ENCODE assay signal across 8 cellular contexts in the genomic region with DNA sequence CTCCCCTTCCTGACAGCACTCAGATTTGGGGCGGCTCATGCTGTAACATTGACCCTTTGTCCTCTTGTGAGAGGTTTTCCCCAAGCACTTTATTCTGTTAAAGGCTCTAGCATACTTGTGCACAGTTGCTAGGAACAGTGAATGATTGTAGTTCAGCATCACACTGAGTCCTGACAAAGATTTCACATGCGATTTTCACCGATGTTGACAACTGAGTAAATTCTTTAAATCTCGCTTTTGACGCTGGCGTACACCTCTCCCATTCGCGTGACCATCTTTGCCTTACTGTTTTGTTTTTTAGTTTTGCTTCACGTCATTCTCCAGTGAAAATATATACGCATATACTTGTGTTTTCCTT. TPM values are rescaled to one million over a fixed set of nuclear protein-coding genes. Genes with fewer than 3 reads are reported as not detected.
DNase-seq lines count a peak whose midpoint lies in the region; ATAC-seq and TF ChIP-seq lines count a peak whose summit lies in the region.

No MANE protein-coding gene starts in this region.

- no peaks in the 10 kb centered on the region for H3K9me3 Mint-ChIP-seq in nephron progenitor cell

- peak overlapping the region; percentile 58 for H2BK5ac ChIP-seq in mesendoderm (ENCODE audit: low read length)

- H2BK120ac ChIP-seq in mesendoderm (ENCODE audit: low read depth, low read length), result no peak overlapping the region

- H2BK15ac ChIP-seq in mesendoderm (replicated peaks; ENCODE audit: low read depth), result no peak overlapping the region

- peak overlapping the region; percentile 92 for H3K9ac ChIP-seq in mesendoderm (ENCODE audit: low read length)

- H3K4me1 ChIP-seq in mesendoderm (ENCODE audit: control insufficient read depth, low read depth, low read length), result no peaks in the 10 kb centered on the region

- H3K79me2 ChIP-seq in mesendoderm (ENCODE audit: control insufficient read depth, insufficient read depth, low read length), result peaks cover 22% of the 10 kb centered on the region

- H4K8ac ChIP-seq in mesendoderm (ENCODE audit: low read depth, low read length), result no peak overlapping the region

- no peak for DNase-seq in AG10803 (ENCODE audit: low read depth)
- no peak for DNase-seq in caudate nucleus (lab: John Stamatoyannopoulos, UW)
- DNase-seq in mesendoderm, result no peak
- DNase-seq in nephron progenitor cell, result no peak
- no peak for DNase-seq in stimulated activated CD4-positive, alpha-beta T cell treated with anti-CD3 and anti-CD28 coated beads, Interleukin-1b, Interleukin-23, amount 100 ng/mL, for 48 hours
- no peak for DNase-seq in NCI-H2029 treated with DMSO at 0.1 percent for 48 hours (lab: John Stamatoyannopoulos, UW)

- H3K27ac Mint-ChIP-seq in nephron progenitor cell, result no peak overlapping the region

- peaks cover 8% of the 10 kb centered on the region for H3K36me3 Mint-ChIP-seq in nephron progenitor cell (ENCODE audit: low read depth)

- ATAC-seq in HG03139 (IDR thresholded peaks at IDR 0.05; ENCODE audit: unreplicated experiment) (peak; percentile 4), HG02759 (IDR thresholded peaks at IDR 0.05; ENCODE audit: unreplicated experiment) (no peak)

- H3K27me3 ChIP-seq in mesendoderm (ENCODE audit: insufficient read depth, low read length, poor library complexity), result no peaks in the 10 kb centered on the region

- peak overlapping the region; percentile 95 for H3K23ac ChIP-seq in mesendoderm (ENCODE audit: low read length)

- no peak overlapping the region for H3K18ac ChIP-seq in mesendoderm (ENCODE audit: low read length)

- WGBS in mesendoderm (ENCODE audit: extremely low coverage, insufficient coverage, low lambda C conversion rate), result no CpG with 5 or more reads among the region's 10 CpGs

- H4K5ac ChIP-seq in mesendoderm (ENCODE audit: low read length), result no peak overlapping the region

- H3K4me3 ChIP-seq in AG10803 (ENCODE audit: low read length) (peak overlapping the region; percentile 87), mesendoderm (ENCODE audit: low read length) (peak overlapping the region; percentile 89)

- TF ChIP-seq CTCF in AG10803 (conservative IDR thresholded peaks at IDR 0.05; ENCODE audit: low read length) (no peak), nephron progenitor cell (IDR thresholded peaks at IDR 0.05) (no peak)

- H3K27ac ChIP-seq in caudate nucleus (ENCODE audit: low read depth, low read length) (peak overlapping the region; percentile 98), mesendoderm (ENCODE audit: low read depth, low read length) (peak overlapping the region; percentile 89)

- H3K4me1 Mint-ChIP-seq in nephron progenitor cell, result no peaks in the 10 kb centered on the region

- peak overlapping the region; percentile 94 for H3K56ac ChIP-seq in mesendoderm (ENCODE audit: low read length)

- H3K27me3 Mint-ChIP-seq in nephron progenitor cell (ENCODE audit: low read depth, poor library complexity), result no peaks in the 10 kb centered on the region

- no peak overlapping the region for H3K4ac ChIP-seq in mesendoderm (ENCODE audit: low read depth, low read length)

- H3K79me1 ChIP-seq in mesendoderm (ENCODE audit: low read length), result peaks cover 10% of the 10 kb centered on the region

- H3K4me2 ChIP-seq in mesendoderm (ENCODE audit: low read length), result peak overlapping the region; percentile 94

- no peak overlapping the region for H2AK5ac ChIP-seq in mesendoderm (ENCODE audit: low read length)

- no peak overlapping the region for H3K4me3 Mint-ChIP-seq in nephron progenitor cell

- no peaks in the 10 kb centered on the region for H3K36me3 ChIP-seq in mesendoderm (ENCODE audit: control insufficient read depth, insufficient read depth, low read length)

RNA-seq across cellular contexts. Expression of a gene that starts 0.8 kb away (rescaled TPM):
- polyA plus RNA-seq in mesendoderm (2013, experiment 1 of 2), result 13.9 TPM
- polyA plus RNA-seq in mesendoderm (2013, experiment 2 of 2), result 14.4 TPM

RNA-seq across cellular contexts. Expression of a gene that starts 13.9 kb away (rescaled TPM):
- 0.17 TPM for polyA plus RNA-seq in mesendoderm (2013, experiment 1 of 2)
- 0.46 TPM for polyA plus RNA-seq in mesendoderm (2013, experiment 2 of 2)

RNA-seq across cellular contexts. Expression of a gene that starts 18.1 kb away (rescaled TPM):
- polyA plus RNA-seq in mesendoderm (2013, experiment 1 of 2), result 6.6 TPM
- polyA plus RNA-seq in mesendoderm (2013, experiment 2 of 2), result 6.4 TPM
